In the genomic region with DNA sequence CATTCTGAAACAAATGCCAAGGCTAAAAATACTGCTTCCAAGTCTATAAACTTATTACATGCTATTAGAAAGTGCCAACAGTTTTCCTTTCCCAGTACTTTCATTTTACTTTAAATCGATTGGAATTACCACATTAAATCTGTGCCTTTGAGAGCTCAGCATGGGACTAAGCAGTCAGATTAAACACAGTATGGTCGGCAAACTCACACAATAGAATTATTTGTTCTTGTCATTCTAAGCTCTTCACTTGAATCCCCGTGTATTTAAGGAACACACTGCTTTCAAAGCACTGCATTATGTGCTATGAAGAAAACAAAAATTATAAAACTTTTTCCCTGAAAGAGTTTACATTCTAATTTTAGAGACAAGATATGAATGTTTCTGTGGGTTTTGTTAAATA, we compare ENCODE assay signal across 14 cellular contexts.
"Had no signal": no experiment of that assay in that cellular context is flagged by ENCODE, and none has a peak within 500 bp of the region (broad histone marks: within the 10 kb centered on the region; RNA-seq: fewer than 3 reads in every experiment).

No MANE protein-coding gene starts in this region.

- H3K4me3 ChIP-seq: breast epithelium, heart left ventricle, sigmoid colon, thyroid gland had no signal

- H3K79me2 ChIP-seq: parathyroid adenoma had no signal

- H2AFZ ChIP-seq: parathyroid adenoma had no signal

- H3K9me3 ChIP-seq: breast epithelium, heart left ventricle, sigmoid colon, thyroid gland had no signal

- FAIRE-seq: frontal cortex had no signal

- H3K27me3 ChIP-seq: breast epithelium, heart left ventricle, sigmoid colon, thyroid gland had no signal

- DNase-seq: activated CD4-positive, CD25-positive, alpha-beta regulatory T cell treated with anti-CD3 and anti-CD28 coated beads, Interleukin-2, amount 50 U/mL, for 72 hours; activated naive CD4-positive, alpha-beta T cell treated with Interleukin-2 at 50 U/mL for 16 hours; aorta; cerebellar nuclear complex; heart left ventricle; sigmoid colon; stimulated activated CD4-positive, alpha-beta T cell treated with anti-CD3 and anti-CD28 coated beads, Interleukin-12 subunit alpha, Interleukin-12 subunit beta, amount 100 ng/mL, for 4 hours; stimulated activated CD4-positive, alpha-beta T cell treated with anti-CD3 and anti-CD28 coated beads, Interleukin-2, amount 100 ng/mL, for 24 hours; stimulated activated naive B cell treated with anti-CD40 and anti-IgM and Interleukin-4, amounts not matched to agents 10 μg/mL and 1 μg/mL and 100 μg/mL, for 72 hours; T-helper 9 cell; thyroid gland had no signal

- H3K4me1 ChIP-seq: breast epithelium, heart left ventricle, parathyroid adenoma, thyroid gland had no signal

- H3K36me3 ChIP-seq: breast epithelium, heart left ventricle, sigmoid colon, thyroid gland had no signal

- H3K9ac ChIP-seq: parathyroid adenoma had no signal

- H3K27ac ChIP-seq: breast epithelium, heart left ventricle, parathyroid adenoma, sigmoid colon, thyroid gland had no signal
